Comparison of ENCODE assay signal across 22 cellular contexts in the genomic region with DNA sequence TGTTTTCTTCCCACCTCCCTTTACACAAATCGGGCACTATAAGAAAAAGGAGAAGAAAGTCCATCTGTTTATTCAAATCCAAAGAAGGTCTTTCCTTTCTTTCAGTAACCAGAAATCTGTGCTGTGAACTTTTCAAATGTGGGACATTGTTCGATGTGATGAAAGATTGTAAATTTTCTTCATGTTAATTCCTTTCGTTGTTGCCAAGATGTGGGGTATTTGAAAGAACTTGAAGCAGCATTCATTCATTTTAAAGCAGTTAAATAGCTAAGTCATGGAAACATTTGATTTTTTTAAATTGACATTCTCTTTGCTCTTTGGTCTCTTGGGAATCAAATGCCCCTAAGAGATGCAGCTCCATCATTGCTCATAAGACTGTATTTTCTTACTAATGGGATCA.
"Had no signal": no experiment of that assay in that cellular context is flagged by ENCODE, and none has a peak within 500 bp of the region (broad histone marks: within the 10 kb centered on the region; RNA-seq: fewer than 3 reads in every experiment).

No MANE protein-coding gene starts in this region.

- H3K4me1 ChIP-seq: SJSA1 had no signal

- H3K27ac ChIP-seq: SJSA1 had no signal

- DNase-seq: activated B cell treated with CpG ODN at 0.5 μM for 24 hours; activated CD4-positive, alpha-beta memory T cell treated with anti-CD3 and anti-CD28 coated beads for 36 hours; activated CD4-positive, alpha-beta T cell treated with anti-CD3 and anti-CD28 coated beads for 1 hour; activated CD4-positive, alpha-beta T cell treated with anti-CD3 and anti-CD28 coated beads, Interleukin-2, amount 10 ng/mL, durations not matched to agents 7 days and 5 days; activated gamma-delta T cell; activated naive CD4-positive, alpha-beta T cell treated with anti-CD3 and anti-CD28 coated beads for 36 hours; activated T-cell treated with anti-CD3 and anti-CD28 coated beads for 4 hours; activated T-cell treated with anti-CD3 and anti-CD28 coated beads, Interleukin-2, amount 50 U/mL, for 48 hours; KG1; NCI-H1092; NCI-H1417; NCI-H2029; NCI-H2107; NCI-H446; NCI-H524; SHP77 had no signal

- ATAC-seq: activated T-helper 17 cell treated with anti-CD3 and anti-CD28 coated beads, Interleukin-2, amount 50 U/mL, for 72 hours had no signal

- H3K9me3 Mint-ChIP-seq: activated CD4-positive, alpha-beta T cell treated with anti-CD3 and anti-CD28 coated beads, Interleukin-2, amount 10 ng/mL, durations not matched to agents 7 days and 5 days; activated T-helper 17 cell treated with anti-CD3 and anti-CD28 coated beads, Interleukin-2, amount 50 U/mL, for 72 hours; central memory CD8-positive, alpha-beta T cell; T-helper 1 cell treated with Interleukin-12 subunit alpha and Interleukin-12 subunit beta and Interleukin-4 antibody, amounts not matched to agents 30 μg/mL and 1 μg/mL, for 36 hours had no signal

- H3K27ac Mint-ChIP-seq: activated B cell treated with CpG ODN at 0.5 μM for 24 hours; activated CD4-positive, alpha-beta memory T cell treated with anti-CD3 and anti-CD28 coated beads for 36 hours; activated CD4-positive, alpha-beta T cell treated with anti-CD3 and anti-CD28 coated beads, Interleukin-2, amount 10 ng/mL, durations not matched to agents 7 days and 5 days; activated naive CD4-positive, alpha-beta T cell treated with anti-CD3 and anti-CD28 coated beads for 36 hours; activated naive CD8-positive, alpha-beta T cell; activated T-helper 17 cell treated with anti-CD3 and anti-CD28 coated beads, Interleukin-2, amount 50 U/mL, for 72 hours; IgD-negative memory B cell; T-helper 1 cell treated with Interleukin-12 subunit alpha and Interleukin-12 subunit beta and Interleukin-4 antibody, amounts not matched to agents 30 μg/mL and 1 μg/mL, for 36 hours had no signal

- H3K4me3 Mint-ChIP-seq: activated B cell treated with CpG ODN at 0.5 μM for 24 hours; activated CD4-positive, alpha-beta memory T cell treated with anti-CD3 and anti-CD28 coated beads for 36 hours; activated CD4-positive, alpha-beta T cell treated with anti-CD3 and anti-CD28 coated beads, Interleukin-2, amount 10 ng/mL, durations not matched to agents 7 days and 5 days; activated naive CD4-positive, alpha-beta T cell treated with anti-CD3 and anti-CD28 coated beads for 36 hours; activated naive CD8-positive, alpha-beta T cell; activated T-helper 17 cell treated with anti-CD3 and anti-CD28 coated beads, Interleukin-2, amount 50 U/mL, for 72 hours; central memory CD8-positive, alpha-beta T cell; IgD-negative memory B cell; T-helper 1 cell treated with Interleukin-12 subunit alpha and Interleukin-12 subunit beta and Interleukin-4 antibody, amounts not matched to agents 30 μg/mL and 1 μg/mL, for 36 hours had no signal

- H3K4me1 Mint-ChIP-seq: activated B cell treated with CpG ODN at 0.5 μM for 24 hours; activated CD4-positive, alpha-beta T cell treated with anti-CD3 and anti-CD28 coated beads, Interleukin-2, amount 10 ng/mL, durations not matched to agents 7 days and 5 days; activated T-helper 17 cell treated with anti-CD3 and anti-CD28 coated beads, Interleukin-2, amount 50 U/mL, for 72 hours had no signal

- H3K4me3 ChIP-seq: SJSA1 had no signal

- H3K36me3 ChIP-seq: SJSA1 had no signal

- H3K36me3 Mint-ChIP-seq: activated CD4-positive, alpha-beta memory T cell treated with anti-CD3 and anti-CD28 coated beads for 36 hours; activated naive CD8-positive, alpha-beta T cell; IgD-negative memory B cell had no signal

- H3K9me3 ChIP-seq: SJSA1 had no signal

- H3K27me3 ChIP-seq: SJSA1 had no signal
